Comparison of ENCODE assay signal across 8 cellular contexts in the genomic region with DNA sequence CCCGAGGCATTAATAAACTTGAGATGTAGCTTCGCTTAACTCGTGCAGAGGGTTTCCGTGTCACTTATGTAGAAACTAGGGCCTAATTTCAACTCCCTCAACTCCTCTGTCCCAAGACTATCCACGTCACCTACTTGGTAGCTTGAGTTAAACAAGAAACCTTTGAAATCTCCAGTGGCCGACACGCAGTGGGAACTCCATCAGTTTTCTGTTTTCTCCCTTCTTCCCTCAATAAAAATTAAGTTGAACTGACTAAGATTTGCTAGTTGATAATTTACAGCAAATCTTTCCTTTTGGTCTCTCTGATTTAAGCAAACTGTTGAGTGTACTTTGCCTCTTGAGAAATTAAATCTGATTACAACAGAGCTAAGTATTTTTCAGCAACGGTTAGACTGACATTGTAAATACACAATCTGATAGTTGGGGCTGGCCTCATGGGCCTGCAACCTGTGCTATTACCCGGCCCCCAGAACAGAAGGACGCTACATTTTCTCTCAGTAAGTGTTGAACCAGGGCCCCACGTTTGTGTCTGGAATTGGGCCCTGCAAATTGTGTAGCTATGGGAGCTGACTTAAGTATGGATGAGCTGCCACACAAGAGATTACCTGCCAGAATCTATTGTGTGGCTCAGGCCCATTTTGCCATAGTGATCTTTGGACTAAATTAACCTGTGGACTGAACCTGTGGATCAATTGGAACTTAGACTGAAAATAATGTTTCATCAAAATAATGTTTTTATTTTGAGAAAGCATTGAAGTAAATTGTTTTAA. TPM values are rescaled to one million over a fixed set of nuclear protein-coding genes. Genes with fewer than 3 reads are reported as not detected.
DNase-seq lines count a peak whose midpoint lies in the region; ATAC-seq and TF ChIP-seq lines count a peak whose summit lies in the region.

No MANE protein-coding gene starts in this region.

- no peaks in the 10 kb centered on the region for H3K36me3 Mint-ChIP-seq in effector memory CD8-positive, alpha-beta T cell (ENCODE audit: insufficient read depth)
- peaks cover 15% of the 10 kb centered on the region for H3K36me3 Mint-ChIP-seq in nephron progenitor cell (ENCODE audit: low read depth)

- peak overlapping the region; percentile 92 to 94 for H3K4me3 Mint-ChIP-seq in effector memory CD8-positive, alpha-beta T cell
- H3K4me3 Mint-ChIP-seq in nephron progenitor cell, result peak overlapping the region; percentile 91

- H3K9ac ChIP-seq in DND-41 (ENCODE audit: low read depth, low read length), result peak overlapping the region; percentile 96

- H3K4me1 ChIP-seq in DND-41 (ENCODE audit: insufficient read depth, low read length) (peaks cover 50% of the 10 kb centered on the region), OCI-LY7 (ENCODE audit: insufficient read depth, low read length, poor library complexity, severe bottlenecking) (peaks cover 17% of the 10 kb centered on the region)

- ATAC-seq in DND-41 (ENCODE audit: insufficient read depth, low read depth), result no peak
- ATAC-seq in effector memory CD8-positive, alpha-beta T cell (replicated peaks), result no peak

- no peaks in the 10 kb centered on the region for H3K9me2 ChIP-seq in OCI-LY7 (ENCODE audit: insufficient read depth, low read length)

- peaks cover 19 to 25% of the 10 kb centered on the region in 2 donors for H3K4me1 Mint-ChIP-seq in effector memory CD8-positive, alpha-beta T cell (ENCODE audit: low read depth in 2 of 2)
- H3K4me1 Mint-ChIP-seq in nephron progenitor cell, result peaks cover 39% of the 10 kb centered on the region

- H3K36me3 ChIP-seq in DND-41 (ENCODE audit: insufficient read depth, low read length) (peaks cover 5% of the 10 kb centered on the region), OCI-LY7 (ENCODE audit: insufficient read depth, low read length) (no peaks in the 10 kb centered on the region)

- BruUV-seq in OCI-LY7 (replicated peaks; lab: Mats Ljungman, UMichigan), result no TSS peak

- no peaks in the 10 kb centered on the region for H3K27me3 ChIP-seq in DND-41 (ENCODE audit: insufficient read depth, low read length, poor library complexity)

- no peaks in the 10 kb centered on the region for H3K9me3 Mint-ChIP-seq in effector memory CD8-positive, alpha-beta T cell
- no peaks in the 10 kb centered on the region for H3K9me3 Mint-ChIP-seq in nephron progenitor cell

- intact Hi-C loops in OCI-LY7 (cut with micrococcal nuclease; ENCODE audit: unreplicated experiment), result no loop called here

- in situ Hi-C loops in GM13977 (cut with MboI; ENCODE audit: low pct_unique_long_range_greater_than_20kb, low sequenced_read_pairs, unreplicated experiment), result no loop called here

- H3K4me3 ChIP-seq in DND-41 (ENCODE audit: low read depth in 1 of 2, low read length in 2 of 2) (peak overlapping the region; percentile 82 to 97; a peak in 3 of 4 replicates), OCI-LY7 (ENCODE audit: low read depth, low read length, poor library complexity, severe bottlenecking) (peak overlapping the region; percentile 71)

- POLR2A ChIA-PET in OCI-LY7 (lab: Charles Lee), result interaction anchor here (0.7 to 0.8 kb wide), 2 partner anchors 12 to 1269 kb away, joined by 3 read pairs; no protein-coding TSS in a partner anchor

- peak overlapping the region; percentile 93 for H3K4me2 ChIP-seq in DND-41 (ENCODE audit: insufficient read depth, low read length)
- peak overlapping the region; percentile 69 for H3K4me2 ChIP-seq in OCI-LY7 (ENCODE audit: low read length)

- peak overlapping the region; percentile 94 to 95 for H3K27ac Mint-ChIP-seq in effector memory CD8-positive, alpha-beta T cell
- peak overlapping the region; percentile 78 for H3K27ac Mint-ChIP-seq in nephron progenitor cell

- peak overlapping the region; percentile 98 for H3K27ac ChIP-seq in DND-41 (ENCODE audit: low read length)
- no peak overlapping the region for H3K27ac ChIP-seq in OCI-LY7 (ENCODE audit: low read depth, low read length, poor library complexity, severe bottlenecking)

- CTCF ChIA-PET in OCI-LY7 (lab: Charles Lee; ENCODE audit: unreplicated experiment), result no interaction called here

- H3K27me3 Mint-ChIP-seq in effector memory CD8-positive, alpha-beta T cell, result no peaks in the 10 kb centered on the region
- H3K27me3 Mint-ChIP-seq in nephron progenitor cell (ENCODE audit: low read depth, poor library complexity), result peaks cover 3% of the 10 kb centered on the region

- peak overlapping the region; percentile 100 for H2AFZ ChIP-seq in DND-41 (ENCODE audit: low read depth, low read length)
- H2AFZ ChIP-seq in OCI-LY7 (ENCODE audit: low read length), result peak overlapping the region; percentile 91

- H4K20me1 ChIP-seq in DND-41 (ENCODE audit: insufficient read depth, low read length) (no peaks in the 10 kb centered on the region), OCI-LY7 (ENCODE audit: insufficient read depth, low read length) (no peaks in the 10 kb centered on the region)

- H3K79me2 ChIP-seq in DND-41 (ENCODE audit: insufficient read depth, low read length) (peaks cover 45% of the 10 kb centered on the region), OCI-LY7 (ENCODE audit: insufficient read depth, low read depth, low read length) (peaks cover 14% of the 10 kb centered on the region; the same call in 1 of the 2 replicates)

- no peaks in the 10 kb centered on the region for H3K9me3 ChIP-seq in DND-41 (ENCODE audit: insufficient read depth, low read length, severe bottlenecking)
- no peaks in the 10 kb centered on the region for H3K9me3 ChIP-seq in OCI-LY7 (ENCODE audit: low read length)

- DNase-seq in DND-41 (no peak), OCI-LY7 (ENCODE audit: low spot score) (no peak), nephron progenitor cell (no peak), AG08395 (ENCODE audit: low spot score) (no peak), NCI-H2107 treated with DMSO at 0.1 percent for 48 hours (lab: John Stamatoyannopoulos, UW; ENCODE audit: unreplicated experiment) (no peak), NCI-H187 treated with DMSO at 0.1 percent for 48 hours (lab: John Stamatoyannopoulos, UW) (no peak), GM13977 (ENCODE audit: low spot score) (no peak)
- DNase-seq in effector memory CD8-positive, alpha-beta T cell, result no peak

- TF ChIP-seq CTCF in DND-41 (IDR thresholded peaks at IDR 0.05; ENCODE audit: borderline replicate concordance, extremely low read depth, low read length, poor library complexity, severe bottlenecking) (no peak), OCI-LY7 (conservative IDR thresholded peaks at IDR 0.05; ENCODE audit: low read length) (no peak), nephron progenitor cell (IDR thresholded peaks at IDR 0.05) (no peak), GM13977 (IDR thresholded peaks at IDR 0.05; ENCODE audit: extremely low read depth, insufficient read depth, missing control alignments) (no peak)

RNA-seq across cellular contexts. Expression of gene ESD, which starts 0.7 kb away (rescaled TPM):
- 30.2 and 48.0 TPM in 2 replicates for total RNA-seq in OCI-LY7 (2014; rRNA removed; shearing (Covaris generic))
- 41.6 and 44.1 TPM in 2 replicates for total RNA-seq in OCI-LY7 (2022)
